ENCODE assay signal across 1 cellular context in genomic region chr3:66744521-66744920, GRCh38.
TF ChIP-seq lines count a peak whose summit lies in the region.

No MANE protein-coding gene starts in this region.

TF ChIP-seq in SK-N-SH treated with all-trans-retinoic acid at 6 μM for 48 hours, 23 proteins besides CTCF, POLR2A, EP300 and RAD21 (continued from another document):
- TF ChIP-seq RARB (CRISPR knock-in tag; IDR thresholded peaks at IDR 0.05) (no peak), ZFP3 (CRISPR knock-in tag; IDR thresholded peaks at IDR 0.05) (no peak)
